ENCODE assay signal across 1 cellular context in the genomic region with DNA sequence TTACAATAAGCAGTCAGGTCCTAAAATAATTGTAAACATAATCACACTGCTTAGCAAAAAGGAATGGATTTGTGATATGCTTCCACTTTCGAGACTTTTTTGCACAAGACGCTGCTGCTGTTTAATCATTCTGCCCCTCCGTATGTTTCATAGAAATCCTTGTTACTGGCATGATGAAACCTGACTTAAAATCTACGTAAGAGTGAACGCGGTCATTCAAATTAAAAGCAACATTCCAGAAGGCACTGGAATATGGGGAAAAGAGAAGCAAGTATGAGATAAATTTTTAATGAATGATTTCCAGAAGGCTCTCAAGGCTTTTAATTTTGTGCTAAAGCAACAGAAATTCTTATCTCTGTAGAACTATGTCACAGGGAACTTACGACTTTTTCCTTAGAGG.
TF ChIP-seq lines count a peak whose summit lies in the region.

No MANE protein-coding gene starts in this region.

TF ChIP-seq in HepG2, 621 proteins besides CTCF, POLR2A, EP300 and RAD21:
- TF ChIP-seq, protein P1, sequence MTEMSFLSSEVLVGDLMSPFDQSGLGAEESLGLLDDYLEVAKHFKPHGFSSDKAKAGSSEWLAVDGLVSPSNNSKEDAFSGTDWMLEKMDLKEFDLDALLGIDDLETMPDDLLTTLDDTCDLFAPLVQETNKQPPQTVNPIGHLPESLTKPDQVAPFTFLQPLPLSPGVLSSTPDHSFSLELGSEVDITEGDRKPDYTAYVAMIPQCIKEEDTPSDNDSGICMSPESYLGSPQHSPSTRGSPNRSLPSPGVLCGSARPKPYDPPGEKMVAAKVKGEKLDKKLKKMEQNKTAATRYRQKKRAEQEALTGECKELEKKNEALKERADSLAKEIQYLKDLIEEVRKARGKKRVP (CRISPR knock-in tag; IDR thresholded peaks at IDR 0.05) = peak in 1 of 2 experiments; percentile 83; a peak in 2 of 4 replicates
- TF ChIP-seq NFYC (CRISPR knock-in tag; IDR thresholded peaks at IDR 0.05) = no peak
